In the genomic region with DNA sequence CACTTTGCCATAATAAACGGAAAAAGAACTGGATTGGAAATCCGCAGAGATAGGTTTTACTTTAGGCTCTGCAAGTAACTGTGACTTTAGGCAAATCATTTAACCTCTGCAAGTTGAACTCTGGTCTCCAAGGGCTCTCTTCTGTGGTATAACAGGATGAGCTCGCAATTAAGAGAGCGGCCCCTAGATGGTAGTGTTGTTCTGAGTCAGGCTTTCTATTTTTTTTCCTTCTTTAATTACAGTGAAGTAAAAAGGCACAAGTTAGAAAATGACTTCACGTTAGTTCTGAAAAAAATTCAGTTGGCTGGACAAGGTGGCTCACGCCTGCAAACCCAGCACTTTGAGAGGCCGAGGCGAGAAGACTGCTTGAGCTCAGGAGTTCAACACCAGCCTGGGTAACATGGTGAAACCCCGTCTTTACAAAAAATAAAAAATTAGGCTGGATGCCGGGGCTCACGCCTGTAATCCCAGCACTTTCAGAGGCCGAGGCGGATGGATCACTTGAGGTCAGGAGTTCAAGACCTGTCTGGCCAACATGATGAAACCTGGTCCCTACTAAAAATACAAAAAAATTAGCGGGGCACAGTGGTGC, we compare ENCODE assay signal across 9 cellular contexts. TPM values are rescaled to one million over a fixed set of nuclear protein-coding genes. Genes with fewer than 3 reads are reported as not detected.
DNase-seq lines count a peak whose midpoint lies in the region; ATAC-seq and TF ChIP-seq lines count a peak whose summit lies in the region.
"Had no signal": no experiment of that assay in that cellular context is flagged by ENCODE, and none has a peak within 500 bp of the region (broad histone marks: within the 10 kb centered on the region; RNA-seq: fewer than 3 reads in every experiment).

No MANE protein-coding gene starts in this region.

- peak overlapping the region in 2 of 4 donors; percentile 11 to 39 for H3K27ac ChIP-seq in esophagus squamous epithelium

- ATAC-seq in GM19372 (IDR thresholded peaks at IDR 0.05; ENCODE audit: low read depth, unreplicated experiment) (peak; percentile 93), HG03342 (IDR thresholded peaks at IDR 0.05; ENCODE audit: unreplicated experiment) (peak; percentile 89)
- peak; percentile 80 to 87 for ATAC-seq in naive thymus-derived CD8-positive, alpha-beta T cell

- no peaks in the 10 kb centered on the region for H3K36me3 Mint-ChIP-seq in naive thymus-derived CD8-positive, alpha-beta T cell
- H3K36me3 Mint-ChIP-seq: activated naive CD8-positive, alpha-beta T cell had no signal

- H3K27me3 Mint-ChIP-seq in naive thymus-derived CD8-positive, alpha-beta T cell: no peaks in the 10 kb centered on the region
- H3K27me3 Mint-ChIP-seq: activated naive CD8-positive, alpha-beta T cell had no signal

- POLR2A ChIA-PET in naive thymus-derived CD8-positive, alpha-beta T cell (lab: Charles Lee): interaction anchor here (0.6 to 1.0 kb wide), 2 partner anchors 18 to 100 kb away, joined by 3 read pairs; no protein-coding TSS in a partner anchor

- no peak overlapping the region for H3K4me3 Mint-ChIP-seq in naive thymus-derived CD8-positive, alpha-beta T cell
- H3K4me3 Mint-ChIP-seq: activated naive CD8-positive, alpha-beta T cell had no signal

- H3K4me3 ChIP-seq in esophagus squamous epithelium: no peak overlapping the region

- H3K4me1 ChIP-seq in esophagus squamous epithelium: peaks cover 0 to 8% (median 0%) of the 10 kb centered on the region in 3 donors

- DNase-seq in DMS 273 treated with DMSO at 0.1 percent for 48 hours (lab: John Stamatoyannopoulos, UW) (peak; percentile 8), NCI-H446 treated with DMSO at 0.1 percent for 48 hours (lab: John Stamatoyannopoulos, UW) (peak; percentile 25), esophagus squamous epithelium (lab: John Stamatoyannopoulos, UW) (no peak), ureter (ENCODE audit: low spot score) (peak; percentile 65)
- DNase-seq in activated CD4-positive, alpha-beta T cell treated with anti-CD3 and anti-CD28 coated beads, Interleukin-2, amount 50 U/mL, for 48 hours: peak; percentile 47 to 63
- DNase-seq in naive thymus-derived CD8-positive, alpha-beta T cell: peak; percentile 10 to 65 (median 46)

- H3K27me3 ChIP-seq in esophagus squamous epithelium: no peaks in the 10 kb centered on the region

- peaks cover 2 to 9% (median 5%) of the 10 kb centered on the region in 4 donors for H3K4me1 Mint-ChIP-seq in naive thymus-derived CD8-positive, alpha-beta T cell

- WGBS in esophagus squamous epithelium, 2 donors: 38 to 42% methylated on average over 13 of the region's 14 CpGs

- H3K9me3 Mint-ChIP-seq in naive thymus-derived CD8-positive, alpha-beta T cell: no peaks in the 10 kb centered on the region

- H3K36me3 ChIP-seq in esophagus squamous epithelium: peaks cover 0 to 66% (median 5%) of the 10 kb centered on the region in 3 donors

- H3K9me3 ChIP-seq in esophagus squamous epithelium: no peaks in the 10 kb centered on the region

- intact Hi-C loops in esophagus squamous epithelium (cut with DNase I): no loop called here

- peak in 5 of 6 experiments; percentile 45 to 79 (median 64) for TF ChIP-seq CTCF in esophagus squamous epithelium (IDR thresholded peaks at IDR 0.05)

- TF ChIP-seq POLR2A in esophagus squamous epithelium (IDR thresholded peaks at IDR 0.05): no peak

- no peak overlapping the region for H3K27ac Mint-ChIP-seq in naive thymus-derived CD8-positive, alpha-beta T cell
- H3K27ac Mint-ChIP-seq: activated naive CD8-positive, alpha-beta T cell had no signal

RNA-seq across cellular contexts. Expression of a gene that starts 18.0 kb away (rescaled TPM):
- total RNA-seq in esophagus squamous epithelium (1,000 to 10,000 TPM; 1,844 to 5,619 (median 2,960) TPM), ureter (2,182 TPM)
- 1,000 to 10,000 TPM; 4,708 to 4,849 TPM for total RNA-seq in naive thymus-derived CD8-positive, alpha-beta T cell
- 1,000 to 10,000 TPM; 4,716 to 6,808 (median 5,781) TPM for polyA plus RNA-seq in naive thymus-derived CD8-positive, alpha-beta T cell
